In genomic region chr3:194204036-194204792, GRCh38 we compare ENCODE assay signal across 8 cellular contexts.
DNase-seq lines count a peak whose midpoint lies in the region; ATAC-seq and TF ChIP-seq lines count a peak whose summit lies in the region.

No MANE protein-coding gene starts in this region.

- no peaks in the 10 kb centered on the region for H3K36me3 ChIP-seq in kidney epithelial cell (ENCODE audit: control insufficient read depth, insufficient read depth, low read length)
- H3K36me3 ChIP-seq in thymus (ENCODE audit: control insufficient read depth, insufficient read depth): no peaks in the 10 kb centered on the region
- H3K36me3 ChIP-seq in Karpas-422 (ENCODE audit: insufficient read depth, low read length): no peaks in the 10 kb centered on the region

- H3K4me1 ChIP-seq in thymus (ENCODE audit: control insufficient read depth, insufficient read depth, low read length) (peaks cover 7% of the 10 kb centered on the region), Karpas-422 (ENCODE audit: low read length) (peaks cover under 1% of the 10 kb centered on the region; the same call in 1 of the 2 replicates)

- no peak overlapping the region for H2AFZ ChIP-seq in Karpas-422 (ENCODE audit: low read length)

- no peaks in the 10 kb centered on the region for H3K79me2 ChIP-seq in Karpas-422 (ENCODE audit: low read length)

- no peaks in the 10 kb centered on the region for H3K9me2 ChIP-seq in Karpas-422 (replicated peaks; ENCODE audit: insufficient read depth, low read length)

- peak; percentile 6 for DNase-seq in activated naive CD4-positive, alpha-beta T cell treated with Interleukin-2 at 50 U/mL for 16 hours
- no peak for DNase-seq in kidney epithelial cell (ENCODE audit: low read depth)
- DNase-seq in T-helper 9 cell: no peak
- no peak for DNase-seq in Karpas-422

- no peak overlapping the region for H3K4me2 ChIP-seq in Karpas-422 (ENCODE audit: low read depth, low read length, poor library complexity, severe bottlenecking)

- peaks cover 2% of the 10 kb centered on the region for H3K27me3 ChIP-seq in kidney epithelial cell (ENCODE audit: control insufficient read depth, insufficient read depth, low read length)
- H3K27me3 ChIP-seq in thymus (ENCODE audit: control insufficient read depth, insufficient read depth): peaks cover 3% of the 10 kb centered on the region
- H3K27me3 ChIP-seq in Karpas-422 (ENCODE audit: low read length): no peaks in the 10 kb centered on the region

- H3K4me3 ChIP-seq in GM08714 (ENCODE audit: low read length) (peak overlapping the region; percentile 50; the same call in 1 of the 2 replicates), kidney epithelial cell (ENCODE audit: low read depth, low read length) (peak overlapping the region; percentile 35), thymus (ENCODE audit: low read length) (peak overlapping the region; percentile 47), Karpas-422 (ENCODE audit: low read length) (no peak overlapping the region)

- TF ChIP-seq CTCF in kidney epithelial cell (IDR thresholded peaks at IDR 0.05; ENCODE audit: insufficient read depth, low read length, poor library complexity, severe bottlenecking): no peak

- H4K20me1 ChIP-seq in Karpas-422 (ENCODE audit: insufficient read depth, low read depth, low read length): no peaks in the 10 kb centered on the region

- H3K9ac ChIP-seq in Karpas-422 (ENCODE audit: low read length): no peak overlapping the region

- H3K27ac ChIP-seq in thymus (ENCODE audit: low read depth) (no peak overlapping the region), Karpas-422 (ENCODE audit: low read length) (no peak overlapping the region)

- ATAC-seq in HG02884 (IDR thresholded peaks at IDR 0.05; ENCODE audit: unreplicated experiment): peak; percentile 44
- ATAC-seq in HG03521 (IDR thresholded peaks at IDR 0.05; ENCODE audit: unreplicated experiment): no peak

- H3K9me3 ChIP-seq in thymus (ENCODE audit: control insufficient read depth) (no peaks in the 10 kb centered on the region), Karpas-422 (ENCODE audit: low read length) (no peaks in the 10 kb centered on the region)

- WGBS in thymus: 21% methylated on average over 70 of the region's 70 CpGs
